Comparison of ENCODE assay signal across 9 cellular contexts in the genomic region with DNA sequence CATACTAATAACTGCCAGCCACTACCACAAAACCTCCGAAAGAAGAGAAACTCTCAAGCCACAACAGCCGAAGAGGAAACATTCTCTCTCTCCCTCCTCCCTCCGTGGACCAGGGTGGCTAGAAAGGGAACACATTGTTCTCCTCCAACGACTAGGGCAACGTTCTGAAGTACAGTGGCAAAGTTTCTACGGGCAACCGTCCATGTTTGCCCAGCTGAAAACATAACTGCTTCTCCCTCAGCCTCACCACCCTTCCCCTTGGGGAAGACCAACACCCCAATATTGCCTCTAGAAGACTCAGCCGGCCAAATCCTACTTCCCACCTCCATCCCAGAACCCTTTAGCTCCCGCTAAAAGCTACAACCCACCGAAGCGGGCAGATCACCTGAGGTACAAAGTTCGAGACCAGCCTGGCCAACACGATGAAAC. TPM values are rescaled to one million over a fixed set of nuclear protein-coding genes. Genes with fewer than 3 reads are reported as not detected.
DNase-seq lines count a peak whose midpoint lies in the region; ATAC-seq, FAIRE-seq and TF ChIP-seq lines count a peak whose summit lies in the region.
"Had no signal": no experiment of that assay in that cellular context is flagged by ENCODE, and none has a peak within 500 bp of the region (broad histone marks: within the 10 kb centered on the region; RNA-seq: fewer than 3 reads in every experiment).

No MANE protein-coding gene starts in this region.

- H3K4me3 ChIP-seq in DND-41 (ENCODE audit: low read depth in 1 of 2, low read length in 2 of 2), result peak overlapping the region; percentile 50 to 73; a peak in 3 of 4 replicates
- peak overlapping the region; percentile 78 for H3K4me3 ChIP-seq in MM.1S (ENCODE audit: low read length)
- peak overlapping the region; percentile 77 for H3K4me3 ChIP-seq in K562
- H3K4me3 ChIP-seq in right lobe of liver, result peak overlapping the region; percentile 79 to 88 (median 88)
- peak overlapping the region; percentile 49 to 81 (median 80) for H3K4me3 ChIP-seq in thyroid gland (replicated peaks in 1 of 3)

- H3K4me1 ChIP-seq in DND-41 (ENCODE audit: insufficient read depth, low read length) (peaks cover 52% of the 10 kb centered on the region), MM.1S (ENCODE audit: low read length) (peaks cover 5% of the 10 kb centered on the region; the same call in 1 of the 2 replicates), K562 (replicated peaks in 1 of 2; ENCODE audit: control insufficient read depth in 2 of 2, insufficient read depth in 2 of 2, low read length in 2 of 2) (peaks cover 33 to 64% of the 10 kb centered on the region in 2 experiments), right lobe of liver (peaks cover 0 to 26% (median 2%) of the 10 kb centered on the region in 4 donors), thyroid gland (peaks cover 40 to 42% of the 10 kb centered on the region in 2 donors)

- H3K9me3 ChIP-seq in DND-41 (ENCODE audit: insufficient read depth, low read length, severe bottlenecking) (no peaks in the 10 kb centered on the region), MM.1S (replicated peaks; ENCODE audit: insufficient read depth, low read length) (no peaks in the 10 kb centered on the region), K562 (replicated peaks; ENCODE audit: control insufficient read depth, insufficient read depth, low read depth, low read length) (no peaks in the 10 kb centered on the region), right lobe of liver (no peaks in the 10 kb centered on the region), thyroid gland (no peaks in the 10 kb centered on the region)

- TF ChIP-seq EP300 in K562 (IDR thresholded peaks at IDR 0.05; ENCODE audit: low read length), result no peak

- under 1% methylated on average over 13 of the region's 13 CpGs for WGBS in K562 (ENCODE audit: insufficient coverage, low coverage, missing lambda C conversion rate)
- 0% methylated on average over 13 of the region's 13 CpGs for WGBS in right lobe of liver (ENCODE audit: insufficient coverage, low coverage, low lambda C conversion rate, missing lambda C conversion rate)
- WGBS in thyroid gland, 2 donors, result 1 to 4% methylated on average over 13 of the region's 13 CpGs

- FAIRE-seq in K562 (lab: Jason Lieb, UNC), result no peak

- intact Hi-C loops in K562 (cut with micrococcal nuclease), result loop anchor here (2.0 to 5.0 kb wide), 3 partner anchors 31 to 403 kb away; no protein-coding TSS in a partner anchor
- intact Hi-C loops in right lobe of liver (cut with DNase I), result loop anchor here (5.0 to 10.0 kb wide), 3 partner anchors 97 to 247 kb away; no protein-coding TSS in a partner anchor
- intact Hi-C loops in thyroid gland (cut with DNase I), result loop anchor here (10.0 kb wide), 1 partner anchor 195 kb away; no protein-coding TSS in a partner anchor

- H2AFZ ChIP-seq in DND-41 (ENCODE audit: low read depth, low read length), result no peak overlapping the region
- no peak overlapping the region for H2AFZ ChIP-seq in MM.1S (ENCODE audit: low read length)
- no peak overlapping the region for H2AFZ ChIP-seq in K562 (ENCODE audit: low read depth, low read length)

- H3K36me3 ChIP-seq in DND-41 (ENCODE audit: insufficient read depth, low read length) (peaks cover 57% of the 10 kb centered on the region), MM.1S (replicated peaks; ENCODE audit: insufficient read depth, low read length) (peaks cover 23% of the 10 kb centered on the region), K562 (ENCODE audit: control insufficient read depth, insufficient read depth, low read length) (peaks cover 61% of the 10 kb centered on the region), right lobe of liver (peaks cover 3 to 41% (median 36%) of the 10 kb centered on the region in 4 donors), thyroid gland (peaks cover 46 to 62% of the 10 kb centered on the region in 2 donors)

- POLR2A ChIA-PET in K562 (lab: Yijun Ruan, JAX), result interaction anchor here (0.6 to 8.0 kb wide), 39 partner anchors 8 to 388 kb away, joined by 3 to 137 read pairs (median 4); no protein-coding TSS in a partner anchor

- TF ChIP-seq POLR2A in K562 (conservative IDR thresholded peaks at IDR 0.05) (no peak; the same call in 1 of the 2 replicates), right lobe of liver (IDR thresholded peaks at IDR 0.05) (no peak), thyroid gland (IDR thresholded peaks at IDR 0.05) (peak in 1 of 2 donors; percentile 71)

- H3K9me2 ChIP-seq in MM.1S (replicated peaks; ENCODE audit: insufficient read depth, low read length), result no peaks in the 10 kb centered on the region

- peak; percentile 12; the same call in 1 of the 3 replicates for ATAC-seq in DND-41 (ENCODE audit: insufficient read depth, low read depth)
- ATAC-seq in K562, result no peak
- peak in 1 of 4 donors; percentile 9 for ATAC-seq in right lobe of liver

- H3K4me2 ChIP-seq in DND-41 (ENCODE audit: insufficient read depth, low read length) (peak overlapping the region; percentile 68), MM.1S (ENCODE audit: low read depth, low read length) (peak overlapping the region; percentile 97; the same call in 1 of the 2 replicates), K562 (ENCODE audit: insufficient read depth, low read length) (peak overlapping the region; percentile 98)

- no TSS peak for BruUV-seq in K562 (replicated peaks; lab: Mats Ljungman, UMichigan)

- H3K27ac ChIP-seq in DND-41 (ENCODE audit: low read length) (peak overlapping the region; percentile 82), MM.1S (ENCODE audit: low read length) (no peak overlapping the region), K562 (ENCODE audit: extremely low read depth, low read depth, low read length) (peak overlapping the region; percentile 92), right lobe of liver (peak overlapping the region; percentile 98), thyroid gland (peak overlapping the region; percentile 99 to 100 (median 100))

- H3F3A ChIP-seq in MM.1S (ENCODE audit: insufficient read depth, low read length), result peaks cover 7% of the 10 kb centered on the region; the same call in 1 of the 2 replicates

- H3K9ac ChIP-seq in DND-41 (ENCODE audit: low read depth, low read length) (peak overlapping the region; percentile 88), MM.1S (ENCODE audit: low read length) (no peak overlapping the region), K562 (ENCODE audit: insufficient read depth in 1 of 2, low read depth in 2 of 2, low read length in 2 of 2) (peak overlapping the region; percentile 88 to 96)

- DNase-seq in DND-41 (peak; percentile 54), MM.1S (no peak), K562 (ENCODE audit: extremely low read depth in 1 of 4, low spot score in 3 of 4) (no peak), right lobe of liver (peak in 1 of 3 donors; percentile 54), thyroid gland (peak; percentile 78 to 86), RKO (ENCODE audit: low spot score) (no peak), ACHN (no peak), H4 (ENCODE audit: low spot score) (no peak)

- in situ Hi-C loops in K562 (cut with MboI) (loop anchor here (5.0 kb wide), 1 partner anchor 87 kb away; no protein-coding TSS in a partner anchor), ACHN (cut with HindIII; ENCODE audit: low pct_ligation_motif_present, low pct_unique_long_range_greater_than_20kb, low sequenced_read_pairs) (no loop called here)

- CTCF ChIA-PET in K562 (lab: Yijun Ruan, JAX; ENCODE audit: low intra/inter-chr PET ratio), result no interaction called here

- H3K79me2 ChIP-seq in DND-41 (ENCODE audit: insufficient read depth, low read length) (peaks cover 67% of the 10 kb centered on the region), MM.1S (ENCODE audit: low read length) (peaks cover 25% of the 10 kb centered on the region), K562 (ENCODE audit: control insufficient read depth, insufficient read depth, low read length) (peaks cover 80% of the 10 kb centered on the region)

- TF ChIP-seq RAD21 in K562 (CRISPR knock-in tag; conservative IDR thresholded peaks at IDR 0.05 in 1 of 2, IDR thresholded peaks at IDR 0.05 in 1 of 2), result 0 out of 4 replicates have a peak, but pooled peaks of 1 of the 2 experiments have one; percentile 23

- TF ChIP-seq CTCF in DND-41 (IDR thresholded peaks at IDR 0.05; ENCODE audit: borderline replicate concordance, extremely low read depth, low read length, poor library complexity, severe bottlenecking), result no peak
- no peak for TF ChIP-seq CTCF in MM.1S (IDR thresholded peaks at IDR 0.05; ENCODE audit: low read length)
- TF ChIP-seq CTCF in K562 (IDR thresholded peaks at IDR 0.05 in 2 of 3, conservative IDR thresholded peaks at IDR 0.05 in 1 of 3; ENCODE audit: insufficient read depth in 2 of 3, low read depth in 1 of 3, low read length in 3 of 3), result no peak
- no peak for TF ChIP-seq CTCF in right lobe of liver (IDR thresholded peaks at IDR 0.05)
- TF ChIP-seq CTCF in thyroid gland (IDR thresholded peaks at IDR 0.05), result no peak

- H4K20me1 ChIP-seq in DND-41 (ENCODE audit: insufficient read depth, low read length) (peaks cover 59% of the 10 kb centered on the region), MM.1S (ENCODE audit: insufficient read depth, low read length) (no peaks in the 10 kb centered on the region), K562 (replicated peaks; ENCODE audit: control insufficient read depth, insufficient read depth, low read length) (peaks cover 43% of the 10 kb centered on the region)

- peaks cover 19% of the 10 kb centered on the region for H3K9me1 ChIP-seq in K562 (ENCODE audit: control insufficient read depth, insufficient read depth, low read length)

- no peaks in the 10 kb centered on the region for H3K27me3 ChIP-seq in DND-41 (ENCODE audit: insufficient read depth, low read length, poor library complexity)
- no peaks in the 10 kb centered on the region for H3K27me3 ChIP-seq in MM.1S (replicated peaks; ENCODE audit: insufficient read depth, low read length)
- H3K27me3 ChIP-seq in K562 (ENCODE audit: control insufficient read depth in 2 of 2, insufficient read depth in 2 of 2, low read length in 2 of 2), result no peaks in the 10 kb centered on the region
- H3K27me3 ChIP-seq in right lobe of liver, result no peaks in the 10 kb centered on the region
- H3K27me3 ChIP-seq in thyroid gland, result no peaks in the 10 kb centered on the region

RNA-seq across cellular contexts. Expression of gene GLUL, which starts 2.0 kb away (rescaled TPM):
- 353 and 537 TPM in 2 replicates for total RNA-seq in K562 (2011; cell fraction: chromatin; rRNA removed; ENCODE audit: low replicate concordance)
- total RNA-seq in K562 (2011; cell fraction: nucleolus; rRNA removed), result 306 and 377 TPM in 2 replicates
- 320 and 329 TPM in 2 replicates for total RNA-seq in K562 (2011; cell fraction: nucleoplasm; rRNA removed)
- total RNA-seq in K562 (2014; rRNA removed), result 1,168 and 1,338 TPM in 2 replicates
- 978 and 1,172 TPM in 2 replicates for total RNA-seq in K562 (2014; rRNA removed; fragmentation: Illumina TruSeq; extraction: Trizol)
- 1,097 and 1,128 TPM in 2 replicates for total RNA-seq in K562 (2015; rRNA removed; fragmentation: Illumina TruSeq; extraction: Trizol)
- total RNA-seq in K562 (2021), result 1,495 and 1,708 TPM in 2 replicates
- polyA plus RNA-seq in K562 (2011; rRNA removed), result 1,124 and 1,949 TPM in 2 replicates
- 1,419 and 1,471 TPM in 2 replicates for polyA plus RNA-seq in K562 (2011; cell fraction: cytosol; rRNA removed)
- polyA plus RNA-seq in K562 (2011; cell fraction: nucleus; rRNA removed), result 1,593 and 1,917 TPM in 2 replicates
- 978 and 1,541 TPM in 2 replicates for polyA plus RNA-seq in K562 (2012)
- 1,620 and 1,897 TPM in 2 replicates for polyA plus RNA-seq in K562 (2014; fragmentation: Illumina TruSeq; extraction: Trizol)
- 1,000 to 10,000 TPM; 3,526 to 4,222 TPM for polyA plus RNA-seq in K562 (2014; fragmentation: Nextera tagmentation; extraction: Ambion mirVana)
- polyA plus RNA-seq in K562 (2014; rRNA removed), result 1,054 and 1,088 TPM in 2 replicates
- 1,787 and 2,204 TPM in 2 replicates for polyA minus RNA-seq in K562 (2011; rRNA and poly(A)+ RNA removed)
- 1,505 and 2,135 TPM in 2 replicates for polyA minus RNA-seq in K562 (2011; cell fraction: cytosol; rRNA and poly(A)+ RNA removed)
- polyA minus RNA-seq in K562 (2011; cell fraction: nucleus; rRNA and poly(A)+ RNA removed), result 254 and 603 TPM in 2 replicates
- 100 to 1,000 TPM; 184 to 493 (median 389) TPM for total RNA-seq in right lobe of liver
- 1,000 to 10,000 TPM; 1,653 to 2,736 (median 2,263) TPM for total RNA-seq in thyroid gland
- total RNA-seq in H4 (2014; rRNA removed; shearing (Covaris generic)), result 22.0 and 24.9 TPM in 2 replicates

RNA-seq across cellular contexts. Expression of gene TEDDM1, which starts 10.8 kb away (rescaled TPM):
- total RNA-seq in K562 (2011; cell fraction: chromatin; rRNA removed; ENCODE audit: low replicate concordance), result not detected in 2 replicates
- not detected in 2 replicates for total RNA-seq in K562 (2011; cell fraction: nucleolus; rRNA removed)
- not detected in 2 replicates for total RNA-seq in K562 (2011; cell fraction: nucleoplasm; rRNA removed)
- not detected in 2 replicates for total RNA-seq in K562 (2014; rRNA removed)
- total RNA-seq in K562 (2014; rRNA removed; fragmentation: Illumina TruSeq; extraction: Trizol), result not detected in 2 replicates
- total RNA-seq in K562 (2015; rRNA removed; fragmentation: Illumina TruSeq; extraction: Trizol), result not detected in 2 replicates
- not detected in 2 replicates for total RNA-seq in K562 (2021)
- not detected in 2 replicates for polyA plus RNA-seq in K562 (2011; rRNA removed)
- not detected in 2 replicates for polyA plus RNA-seq in K562 (2011; cell fraction: cytosol; rRNA removed)
- not detected in 2 replicates for polyA plus RNA-seq in K562 (2011; cell fraction: nucleus; rRNA removed)
- polyA plus RNA-seq in K562 (2012), result 0.10 TPM in 1 of 2 replicates, not detected in the other
- polyA plus RNA-seq in K562 (2014; fragmentation: Illumina TruSeq; extraction: Trizol), result not detected in 2 replicates
- polyA plus RNA-seq in K562 (2014; fragmentation: Nextera tagmentation; extraction: Ambion mirVana), result not detected
- not detected in 2 replicates for polyA plus RNA-seq in K562 (2014; rRNA removed)
- not detected in 2 replicates for polyA minus RNA-seq in K562 (2011; rRNA and poly(A)+ RNA removed)
- polyA minus RNA-seq in K562 (2011; cell fraction: cytosol; rRNA and poly(A)+ RNA removed), result not detected in 2 replicates
- polyA minus RNA-seq in K562 (2011; cell fraction: nucleus; rRNA and poly(A)+ RNA removed), result not detected in 2 replicates
- total RNA-seq in right lobe of liver, result not detected
- not detected for total RNA-seq in thyroid gland
- total RNA-seq in H4 (2014; rRNA removed; shearing (Covaris generic)), result not detected in 2 replicates
- total RNA-seq: T-helper 2 cell treated with Interferon-gamma antibody and Interleukin-4, amounts not matched to agents 100 ng/mL and 5 ng/mL, for 36 hours had no signal

Comparison
In these comparisons a context has a peak if more than half of its experiments do, and no peak if none do; other contexts are left out.
1. DNase-seq: peak in DND-41 (single experiment) and thyroid gland (2 of 2); none in MM.1S (single experiment), K562 (0 of 4), RKO (single experiment), ACHN (single experiment) and H4 (single experiment).
2. Peak in every context shown above with its lines, with median percentiles within 50 percentile points of each other: H3K4me2 ChIP-seq and H3K4me3 ChIP-seq.